ENCODE assay signal across 25 cellular contexts in genomic region chr14:75702107-75702506, GRCh38. TPM values are rescaled to one million over a fixed set of nuclear protein-coding genes. Genes with fewer than 3 reads are reported as not detected.
A peak's percentile ranks its signal among the peaks of the same experiment; 100 is the strongest.
DNase-seq lines count a peak whose midpoint lies in the region; ATAC-seq and TF ChIP-seq lines count a peak whose summit lies in the region.
"Had no signal": no experiment of that assay in that cellular context is flagged by ENCODE, and none has a peak within 500 bp of the region (broad histone marks: within the 10 kb centered on the region; RNA-seq: fewer than 3 reads in every experiment).

No MANE protein-coding gene starts in this region.

- H3K27me3 ChIP-seq in esophagus muscularis mucosa (no peaks in the 10 kb centered on the region), right cardiac atrium (ENCODE audit: control insufficient read depth, insufficient read depth) (no peaks in the 10 kb centered on the region), sigmoid colon (no peaks in the 10 kb centered on the region), Caco-2 (replicated peaks; ENCODE audit: control insufficient read depth, insufficient read depth, low read length) (no peaks in the 10 kb centered on the region)
- H3K27me3 ChIP-seq: cardiac muscle cell, esophagus squamous epithelium, MG63 had no signal

- CTCF ChIA-PET in Caco-2 (lab: Charles Lee) = no interaction called here

- H3K9me3 ChIP-seq in esophagus muscularis mucosa (no peaks in the 10 kb centered on the region), right cardiac atrium (ENCODE audit: control insufficient read depth, low read length) (no peaks in the 10 kb centered on the region), sigmoid colon (peaks cover 0 to 2% (median 0%) of the 10 kb centered on the region in 4 donors), Caco-2 (no peaks in the 10 kb centered on the region)
- H3K9me3 ChIP-seq: A549, esophagus squamous epithelium, MG63 had no signal

- peaks cover 16 to 25% (median 20%) of the 10 kb centered on the region in 4 donors for H3K4me1 ChIP-seq in esophagus muscularis mucosa
- peaks cover 6% of the 10 kb centered on the region for H3K4me1 ChIP-seq in right cardiac atrium (ENCODE audit: control insufficient read depth, insufficient read depth, low read length)
- H3K4me1 ChIP-seq in sigmoid colon = peaks cover 0 to 22% (median 16%) of the 10 kb centered on the region in 4 donors
- no peaks in the 10 kb centered on the region for H3K4me1 ChIP-seq in Caco-2
- H3K4me1 ChIP-seq: A549 had no signal

- BruUV-seq in Caco-2 (replicated peaks; lab: Mats Ljungman, UMichigan) = no TSS peak

- H3K4me1 Mint-ChIP-seq in Caco-2 (ENCODE audit: low read depth, unreplicated experiment) = no peaks in the 10 kb centered on the region

- TF ChIP-seq EP300 in esophagus muscularis mucosa (IDR thresholded peaks at IDR 0.05) = no peak
- TF ChIP-seq EP300 in sigmoid colon (IDR thresholded peaks at IDR 0.05) = no peak

- 23% methylated on average over 2 of the region's 2 CpGs for WGBS in esophagus muscularis mucosa
- WGBS in right cardiac atrium = 42% methylated on average over 2 of the region's 2 CpGs
- WGBS in sigmoid colon, 2 donors = 83 to 92% methylated on average over 2 of the region's 2 CpGs

- intact Hi-C loops in esophagus muscularis mucosa (cut with DNase I) (loop anchor here (10.0 kb wide), 1 partner anchor 653 kb away; no protein-coding TSS in a partner anchor), right cardiac atrium (cut with DNase I) (no loop called here), sigmoid colon (cut with DNase I) (loop anchor here (10.0 kb wide), 2 partner anchors 653 to 683 kb away; no protein-coding TSS in a partner anchor), Caco-2 (cut with micrococcal nuclease; ENCODE audit: unreplicated experiment) (no loop called here)

- TF ChIP-seq POLR2A in esophagus muscularis mucosa (IDR thresholded peaks at IDR 0.05; ENCODE audit: low read depth) (no peak), sigmoid colon (IDR thresholded peaks at IDR 0.05) (no peak)

- H3K27ac Mint-ChIP-seq in Caco-2 (ENCODE audit: unreplicated experiment) = no peak overlapping the region
- H3K27ac Mint-ChIP-seq: B cell; CD8-positive, alpha-beta T cell; dendritic cell treated with granulocyte-macrophage colony-stimulating factor and Interleukin-4, amounts not matched to agents 40 ng/mL and 50 ng/mL, for 4 days; H9; progenitor cell of endocrine pancreas had no signal

- no peak for TF ChIP-seq CTCF in esophagus muscularis mucosa (IDR thresholded peaks at IDR 0.05)
- no peak for TF ChIP-seq CTCF in sigmoid colon (IDR thresholded peaks at IDR 0.05)
- TF ChIP-seq CTCF in Caco-2 (IDR thresholded peaks at IDR 0.05; ENCODE audit: insufficient read depth in 1 of 2, low read depth in 1 of 2, low read length in 1 of 2, severe bottlenecking in 1 of 2, unreplicated experiment in 1 of 2) = no peak

- no peaks in the 10 kb centered on the region for H3K27me3 Mint-ChIP-seq in Caco-2 (ENCODE audit: insufficient read depth, unreplicated experiment)
- H3K27me3 Mint-ChIP-seq: B cell; dendritic cell treated with granulocyte-macrophage colony-stimulating factor and Interleukin-4, amounts not matched to agents 40 ng/mL and 50 ng/mL, for 4 days; progenitor cell of endocrine pancreas had no signal

- peaks cover 0 to 40% (median 22%) of the 10 kb centered on the region in 4 donors for H3K36me3 ChIP-seq in esophagus muscularis mucosa
- H3K36me3 ChIP-seq in sigmoid colon = peaks cover 0 to 23% (median 2%) of the 10 kb centered on the region in 4 donors
- no peaks in the 10 kb centered on the region; the same call in 1 of the 2 replicates for H3K36me3 ChIP-seq in Caco-2 (ENCODE audit: control insufficient read depth, insufficient read depth, low read length)
- H3K36me3 ChIP-seq: MG63 had no signal

- H3K4me3 ChIP-seq in esophagus muscularis mucosa (no peak overlapping the region), right cardiac atrium (ENCODE audit: low read length) (no peak overlapping the region), sigmoid colon (no peak overlapping the region), Caco-2 (ENCODE audit: low read depth, low read length) (no peak overlapping the region)
- H3K4me3 ChIP-seq: A549, cardiac muscle cell, esophagus squamous epithelium, MG63 had no signal

- H3K27ac ChIP-seq in esophagus muscularis mucosa (replicated peaks in 1 of 4) = peak overlapping the region; percentile 50 to 64 (median 56)
- peak overlapping the region; percentile 84 for H3K27ac ChIP-seq in right cardiac atrium (ENCODE audit: low read length)
- H3K27ac ChIP-seq in sigmoid colon = peak overlapping the region; percentile 34 to 67 (median 54)
- H3K27ac ChIP-seq: A549, cardiac muscle cell had no signal

- H3K4me3 Mint-ChIP-seq in Caco-2 (ENCODE audit: unreplicated experiment) = no peak overlapping the region
- H3K4me3 Mint-ChIP-seq: B cell; CD8-positive, alpha-beta T cell; dendritic cell treated with granulocyte-macrophage colony-stimulating factor and Interleukin-4, amounts not matched to agents 40 ng/mL and 50 ng/mL, for 4 days; H9 had no signal

- H3K9me3 Mint-ChIP-seq in Caco-2 (ENCODE audit: unreplicated experiment) = no peaks in the 10 kb centered on the region
- H3K9me3 Mint-ChIP-seq: CD8-positive, alpha-beta T cell; dendritic cell treated with granulocyte-macrophage colony-stimulating factor and Interleukin-4, amounts not matched to agents 40 ng/mL and 50 ng/mL, for 4 days; H9 had no signal

- DNase-seq in NCI-H446 treated with DMSO at 0.1 percent for 48 hours (lab: John Stamatoyannopoulos, UW) (peak; percentile 50), esophagus muscularis mucosa (ENCODE audit: extremely low spot score) (no peak), right cardiac atrium (peak in 1 of 3 donors; percentile 37), sigmoid colon (no peak), NCI-H82 (lab: John Stamatoyannopoulos, UW) (no peak), Ammon's horn (ENCODE audit: low spot score) (no peak), Caco-2 (no peak)
- DNase-seq: activated CD4-positive, CD25-positive, alpha-beta regulatory T cell; activated naive CD4-positive, alpha-beta T cell treated with Interleukin-2 at 50 U/mL for 16 hours; CD8-positive, alpha-beta T cell; esophagus squamous epithelium; H9; KBM-7; NCI-H1105 treated with DMSO at 0.1 percent for 48 hours; NCI-H2029 treated with DMSO at 0.1 percent for 48 hours; NCI-H748 treated with DMSO at 0.1 percent for 48 hours; stimulated activated naive CD8-positive, alpha-beta T cell treated with anti-CD3 and anti-CD28 coated beads, Interleukin-15, Interleukin-2, amounts not matched to agents 100 U/mL and 50 U/mL, for 24 hours; trophoblast cell had no signal

- peaks cover 7% of the 10 kb centered on the region for H3K36me3 Mint-ChIP-seq in Caco-2 (ENCODE audit: insufficient read depth, unreplicated experiment)

- POLR2A ChIA-PET in Caco-2 (lab: Charles Lee) = no interaction called here

- ATAC-seq in right cardiac atrium (peak; percentile 66 to 76), HG03378 (IDR thresholded peaks at IDR 0.05; ENCODE audit: unreplicated experiment) (no peak)
- ATAC-seq: A549; CD8-positive, alpha-beta T cell; stimulated activated naive CD8-positive, alpha-beta T cell treated with anti-CD3 and anti-CD28 coated beads, Interleukin-15, Interleukin-2, amounts not matched to agents 100 U/mL and 50 U/mL, for 24 hours had no signal

RNA-seq across cellular contexts. Expression of gene TTLL5, which starts 41.1 kb away (rescaled TPM):
- 10 to 100 TPM; 16.9 to 26.6 (median 21.2) TPM for total RNA-seq in esophagus muscularis mucosa
- total RNA-seq in right cardiac atrium = 10 to 100 TPM; 18.3 to 22.2 (median 21.1) TPM
- polyA plus RNA-seq in right cardiac atrium = 8.0 TPM
- 10 to 100 TPM; 17.9 to 36.6 (median 22.1) TPM for total RNA-seq in sigmoid colon
- polyA plus RNA-seq in sigmoid colon = 10 to 100 TPM in 2 of 3 donors, 1 to 10 TPM in 1; 4.8 to 12.5 (median 10.4) TPM
- 38.2 and 45.3 TPM in 2 replicates for total RNA-seq in Caco-2 (2022)

RNA-seq across cellular contexts. Expression of gene ERG28, which starts 41.4 kb away (rescaled TPM):
- 1 to 10 TPM; 6.0 to 7.5 (median 6.9) TPM for total RNA-seq in esophagus muscularis mucosa
- 10 to 100 TPM in 2 of 4 donors, 1 to 10 TPM in 2; 9.6 to 10.9 (median 10.2) TPM for total RNA-seq in right cardiac atrium
- polyA plus RNA-seq in right cardiac atrium = 15.0 TPM
- 1 to 10 TPM; 5.0 to 8.9 (median 7.3) TPM for total RNA-seq in sigmoid colon
- 10 to 100 TPM; 10.2 to 25.3 (median 11.3) TPM for polyA plus RNA-seq in sigmoid colon
- total RNA-seq in Caco-2 (2022) = 31.0 and 36.1 TPM in 2 replicates

Comparison
In these comparisons a context has a peak if more than half of its experiments do, and no peak if none do; other contexts are left out.
1. intact Hi-C loops: an anchor here in esophagus muscularis mucosa (10.0 kb wide) and sigmoid colon (10.0 kb wide); none called in right cardiac atrium and Caco-2.